Comparison of ENCODE assay signal across 8 cellular contexts in genomic region chr12:122750781-122751515, GRCh38. TPM values are rescaled to one million over a fixed set of nuclear protein-coding genes. Genes with fewer than 3 reads are reported as not detected.
DNase-seq lines count a peak whose midpoint lies in the region; ATAC-seq and TF ChIP-seq lines count a peak whose summit lies in the region.
"Not testable (repeated sequence)": the region's sequence is repeated elsewhere in the genome, so short reads cannot be mapped to it uniquely, and the experiment has no call there.
"Had no signal": no experiment of that assay in that cellular context is flagged by ENCODE, and none has a peak within 500 bp of the region (broad histone marks: within the 10 kb centered on the region; RNA-seq: fewer than 3 reads in every experiment).

No MANE protein-coding gene starts in this region.

- H3K27ac ChIP-seq in OCI-LY3 (ENCODE audit: low read length), result not testable (repeated sequence)
- peak overlapping the region; percentile 63 for H3K27ac ChIP-seq in smooth muscle cell (ENCODE audit: low read depth)

- TSS peak; percentile 41 for BruUV-seq in Caco-2 (replicated peaks; lab: Mats Ljungman, UMichigan)

- DNase-seq in Caco-2, result peak; percentile 48 to 65
- DNase-seq in activated CD8-positive, alpha-beta T cell treated with anti-CD3 and anti-CD28 coated beads, Interleukin-2, amount 10 ng/mL, durations not matched to agents 7 days and 5 days; central memory CD8-positive, alpha-beta T cell (ENCODE audit: low spot score in 2 of 2); memory B cell (ENCODE audit: low spot score in 2 of 2); smooth muscle cell (lab: John Stamatoyannopoulos, UW; ENCODE audit: unreplicated experiment): not testable (repeated sequence)

- not testable (repeated sequence) for H3K9me3 Mint-ChIP-seq in Caco-2 (ENCODE audit: unreplicated experiment); activated CD8-positive, alpha-beta T cell treated with anti-CD3 and anti-CD28 coated beads, Interleukin-2, amount 10 ng/mL, durations not matched to agents 7 days and 5 days (ENCODE audit: insufficient read depth); central memory CD8-positive, alpha-beta T cell; memory B cell

- H3K9ac ChIP-seq in OCI-LY3 (ENCODE audit: low read length); smooth muscle cell (ENCODE audit: low read depth): not testable (repeated sequence)

- TF ChIP-seq CTCF in Caco-2 (IDR thresholded peaks at IDR 0.05; ENCODE audit: insufficient read depth in 1 of 2, low read depth in 1 of 2, low read length in 1 of 2, severe bottlenecking in 1 of 2, unreplicated experiment in 1 of 2); OCI-LY3 (IDR thresholded peaks at IDR 0.05; ENCODE audit: low read depth, low read length); smooth muscle cell (IDR thresholded peaks at IDR 0.05; ENCODE audit: borderline replicate concordance, insufficient read depth, poor library complexity, severe bottlenecking): not testable (repeated sequence)

- peaks cover 19% of the 10 kb centered on the region for H3K79me2 ChIP-seq in OCI-LY3 (ENCODE audit: low read length)
- H3K79me2 ChIP-seq in smooth muscle cell (ENCODE audit: low read depth), result peaks cover 28% of the 10 kb centered on the region

- CTCF ChIA-PET in Caco-2 (lab: Charles Lee), result interaction anchor here (2.1 kb wide), 1 partner anchor 114 kb away, joined by 17 read pairs; no protein-coding TSS in a partner anchor
- CTCF ChIA-PET in activated CD8-positive, alpha-beta T cell treated with anti-CD3 and anti-CD28 coated beads, Interleukin-2, amount 10 ng/mL, durations not matched to agents 7 days and 5 days (lab: Charles Lee), result not testable (repeated sequence)

- H3K27ac Mint-ChIP-seq in Caco-2 (ENCODE audit: unreplicated experiment) (peak overlapping the region; percentile 93), memory B cell (peak overlapping the region; percentile 95)
- H3K27ac Mint-ChIP-seq in activated CD8-positive, alpha-beta T cell treated with anti-CD3 and anti-CD28 coated beads, Interleukin-2, amount 10 ng/mL, durations not matched to agents 7 days and 5 days, result peak overlapping the region; percentile 65
- peak overlapping the region; percentile 93 for H3K27ac Mint-ChIP-seq in central memory CD8-positive, alpha-beta T cell (ENCODE audit: low read depth)

- not testable (repeated sequence) for H3K9me3 ChIP-seq in Caco-2; OCI-LY3 (ENCODE audit: insufficient read depth, low read length); smooth muscle cell (replicated peaks; ENCODE audit: low read depth)

- ATAC-seq in activated CD8-positive, alpha-beta T cell treated with anti-CD3 and anti-CD28 coated beads, Interleukin-2, amount 10 ng/mL, durations not matched to agents 7 days and 5 days; central memory CD8-positive, alpha-beta T cell (replicated peaks; ENCODE audit: extremely low read depth, poor library complexity, severe bottlenecking); memory B cell (ENCODE audit: low read depth): not testable (repeated sequence)

- not testable (repeated sequence) for H3K27me3 ChIP-seq in Caco-2 (replicated peaks; ENCODE audit: control insufficient read depth, insufficient read depth, low read length); OCI-LY3 (ENCODE audit: low read depth, low read length); smooth muscle cell (ENCODE audit: low read depth)

- H4K20me1 ChIP-seq in OCI-LY3 (ENCODE audit: insufficient read depth, low read length); smooth muscle cell (ENCODE audit: low read depth): not testable (repeated sequence)

- peak overlapping the region; percentile 63 for H3K4me2 ChIP-seq in OCI-LY3 (ENCODE audit: low read length)
- H3K4me2 ChIP-seq in smooth muscle cell, result not testable (repeated sequence)

- 38% methylated on average over 17 of the region's 17 CpGs for WGBS in smooth muscle cell (ENCODE audit: low lambda C conversion rate)

- peak overlapping the region; percentile 97 for H3K4me3 Mint-ChIP-seq in Caco-2 (ENCODE audit: unreplicated experiment)
- H3K4me3 Mint-ChIP-seq in activated CD8-positive, alpha-beta T cell treated with anti-CD3 and anti-CD28 coated beads, Interleukin-2, amount 10 ng/mL, durations not matched to agents 7 days and 5 days, result not testable (repeated sequence)
- peak overlapping the region; percentile 91 for H3K4me3 Mint-ChIP-seq in central memory CD8-positive, alpha-beta T cell
- H3K4me3 Mint-ChIP-seq in memory B cell, result peak overlapping the region; percentile 97

- H3K4me3 ChIP-seq in Caco-2 (ENCODE audit: low read depth, low read length), result 0 out of 2 replicates have a peak overlapping the region, but pooled peaks have one; percentile 13
- H3K4me3 ChIP-seq in OCI-LY3 (ENCODE audit: low read length); smooth muscle cell: not testable (repeated sequence)

- H3F3A ChIP-seq in smooth muscle cell (ENCODE audit: low read depth), result not testable (repeated sequence)

- H3K36me3 Mint-ChIP-seq in Caco-2 (ENCODE audit: insufficient read depth, unreplicated experiment) (peaks cover 32% of the 10 kb centered on the region), memory B cell (peaks cover 15% of the 10 kb centered on the region)
- H3K36me3 Mint-ChIP-seq in activated CD8-positive, alpha-beta T cell treated with anti-CD3 and anti-CD28 coated beads, Interleukin-2, amount 10 ng/mL, durations not matched to agents 7 days and 5 days (ENCODE audit: low read depth), result peaks cover 26% of the 10 kb centered on the region
- H3K36me3 Mint-ChIP-seq in central memory CD8-positive, alpha-beta T cell (ENCODE audit: insufficient read depth), result peaks cover 32% of the 10 kb centered on the region

- not testable (repeated sequence) for H3K36me3 ChIP-seq in Caco-2 (ENCODE audit: control insufficient read depth, insufficient read depth, low read length); smooth muscle cell (ENCODE audit: low read depth)
- H3K36me3 ChIP-seq in OCI-LY3 (replicated peaks; ENCODE audit: low read depth, low read length), result peaks cover 16% of the 10 kb centered on the region

- not testable (repeated sequence) for H2AFZ ChIP-seq in OCI-LY3 (ENCODE audit: low read depth, low read length)
- peak overlapping the region; percentile 50 for H2AFZ ChIP-seq in smooth muscle cell (ENCODE audit: low read depth)

- POLR2A ChIA-PET in Caco-2 (lab: Charles Lee); activated CD8-positive, alpha-beta T cell treated with anti-CD3 and anti-CD28 coated beads, Interleukin-2, amount 10 ng/mL, durations not matched to agents 7 days and 5 days (lab: Charles Lee): not testable (repeated sequence)

- not testable (repeated sequence) for H3K27me3 Mint-ChIP-seq in Caco-2 (ENCODE audit: insufficient read depth, unreplicated experiment); activated CD8-positive, alpha-beta T cell treated with anti-CD3 and anti-CD28 coated beads, Interleukin-2, amount 10 ng/mL, durations not matched to agents 7 days and 5 days (ENCODE audit: low read depth); central memory CD8-positive, alpha-beta T cell; memory B cell

- H3K4me1 Mint-ChIP-seq in Caco-2 (ENCODE audit: low read depth, unreplicated experiment) (peaks cover 37% of the 10 kb centered on the region), memory B cell (peaks cover 33% of the 10 kb centered on the region)
- H3K4me1 Mint-ChIP-seq in activated CD8-positive, alpha-beta T cell treated with anti-CD3 and anti-CD28 coated beads, Interleukin-2, amount 10 ng/mL, durations not matched to agents 7 days and 5 days (ENCODE audit: low read depth), result peaks cover 32% of the 10 kb centered on the region
- H3K4me1 Mint-ChIP-seq in central memory CD8-positive, alpha-beta T cell, result peaks cover 34% of the 10 kb centered on the region

- H3K4me1 ChIP-seq in Caco-2 (peaks cover 31% of the 10 kb centered on the region), OCI-LY3 (ENCODE audit: low read length) (peaks cover 18% of the 10 kb centered on the region), smooth muscle cell (ENCODE audit: low read depth) (peaks cover 15% of the 10 kb centered on the region)

- intact Hi-C loops in Caco-2 (cut with micrococcal nuclease; ENCODE audit: unreplicated experiment), result loop anchor here (1.0 to 5.0 kb wide), 2 partner anchors 25 to 74 kb away; no protein-coding TSS in a partner anchor

RNA-seq across cellular contexts. Expression of gene DENR, which starts 1.7 kb away (rescaled TPM):
- 83.2 and 83.8 TPM in 2 replicates for total RNA-seq in Caco-2 (2022)
- 10 to 100 TPM; 54.6 to 54.9 TPM for total RNA-seq in activated CD8-positive, alpha-beta T cell treated with anti-CD3 and anti-CD28 coated beads, Interleukin-2, amount 10 ng/mL, durations not matched to agents 7 days and 5 days
- 32.5 and 36.3 TPM in 2 replicates for total RNA-seq in smooth muscle cell
- polyA plus RNA-seq in smooth muscle cell, result 49.7 and 55.5 TPM in 2 replicates

RNA-seq across cellular contexts. Expression of gene HCAR1, which starts 20.3 kb away (rescaled TPM):
- total RNA-seq in Caco-2 (2022), result 3.7 and 5.2 TPM in 2 replicates
- total RNA-seq in activated CD8-positive, alpha-beta T cell treated with anti-CD3 and anti-CD28 coated beads, Interleukin-2, amount 10 ng/mL, durations not matched to agents 7 days and 5 days, result under 1 TPM; 0.08 TPM
- not detected in 2 replicates for total RNA-seq in smooth muscle cell
- not detected in 2 replicates for polyA plus RNA-seq in smooth muscle cell
- total RNA-seq: cardiac septum, left ventricle myocardium inferior had no signal

RNA-seq across cellular contexts. Expression of gene CCDC62, which starts 23.4 kb away (rescaled TPM):
- total RNA-seq in Caco-2 (2022) (0.30 and 1.1 TPM in 2 replicates), smooth muscle cell (0.94 and 2.5 TPM in 2 replicates)
- total RNA-seq in activated CD8-positive, alpha-beta T cell treated with anti-CD3 and anti-CD28 coated beads, Interleukin-2, amount 10 ng/mL, durations not matched to agents 7 days and 5 days, result under 1 TPM; 0.60 to 0.63 TPM
- polyA plus RNA-seq in smooth muscle cell, result 0.17 and 0.34 TPM in 2 replicates

RNA-seq across cellular contexts. Expression of gene HCAR3, which starts 34.3 kb away (rescaled TPM):
- total RNA-seq in Caco-2 (2022), result 0.28 and 0.32 TPM in 2 replicates
- total RNA-seq in activated CD8-positive, alpha-beta T cell treated with anti-CD3 and anti-CD28 coated beads, Interleukin-2, amount 10 ng/mL, durations not matched to agents 7 days and 5 days, result not detected
- not detected in 2 replicates for total RNA-seq in smooth muscle cell
- polyA plus RNA-seq in smooth muscle cell, result 0.26 and 0.43 TPM in 2 replicates
- total RNA-seq: left ventricle myocardium inferior had no signal

RNA-seq across cellular contexts. Expression of gene HCAR2, which starts 47.8 kb away (rescaled TPM):
- 0.16 and 0.18 TPM in 2 replicates for total RNA-seq in Caco-2 (2022)
- not detected for total RNA-seq in activated CD8-positive, alpha-beta T cell treated with anti-CD3 and anti-CD28 coated beads, Interleukin-2, amount 10 ng/mL, durations not matched to agents 7 days and 5 days
- total RNA-seq in smooth muscle cell, result 0.85 and 2.0 TPM in 2 replicates
- polyA plus RNA-seq in smooth muscle cell, result 0.63 and 1.8 TPM in 2 replicates
